ENCODE assay signal across 19 cellular contexts in the genomic region with DNA sequence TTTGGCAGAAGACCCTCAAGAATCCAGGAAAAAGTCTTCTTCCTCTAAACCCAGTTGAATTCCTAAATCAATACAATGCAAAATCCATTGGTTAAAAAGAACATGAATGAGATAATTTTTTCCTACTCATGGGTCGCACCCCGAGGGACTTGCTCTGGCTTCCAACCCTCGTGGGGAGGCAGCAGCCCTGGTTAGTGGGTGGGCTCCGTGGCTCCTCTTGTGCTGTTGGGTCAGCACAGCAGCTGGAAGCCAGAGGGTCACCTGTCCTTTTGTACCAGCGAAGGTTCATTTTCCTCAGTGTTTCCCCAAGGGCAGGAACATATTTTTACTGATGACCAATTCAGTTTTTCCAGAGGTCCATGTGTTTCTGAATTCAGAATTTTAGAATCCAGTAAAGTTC.
"Had no signal": no experiment of that assay in that cellular context is flagged by ENCODE, and none has a peak within 500 bp of the region (broad histone marks: within the 10 kb centered on the region; RNA-seq: fewer than 3 reads in every experiment).

No MANE protein-coding gene starts in this region.

- DNase-seq: cerebellar nuclear complex; dermis blood vessel endothelial cell; dorsolateral prefrontal cortex; effector CD4-positive, alpha-beta T cell; effector memory CD4-positive, alpha-beta T cell; foreskin melanocyte; gastrocnemius medialis; glutamatergic neuron; head of caudate nucleus; hippocampal formation; left cardiac atrium; left lung; lower lobe of right lung; mesenchymal stem cell; mucosa of descending colon had no signal

- H3K27ac ChIP-seq: coronary artery, dorsolateral prefrontal cortex, esophagus muscularis mucosa, gastrocnemius medialis, left lung, lower lobe of right lung had no signal

- H3K27me3 ChIP-seq: dorsolateral prefrontal cortex, esophagus muscularis mucosa, gastrocnemius medialis had no signal

- H3K36me3 ChIP-seq: esophagus muscularis mucosa, gastrocnemius medialis, heart right ventricle, left lung, lower lobe of right lung had no signal

- H3K9me3 ChIP-seq: esophagus muscularis mucosa, gastrocnemius medialis, left lung had no signal

- H3K27ac Mint-ChIP-seq: mesothelial cell of epicardium had no signal

- H3K4me3 ChIP-seq: coronary artery, dorsolateral prefrontal cortex, esophagus muscularis mucosa, gastrocnemius medialis, heart right ventricle, left lung, lower lobe of right lung, mucosa of descending colon had no signal

- H3K4me3 Mint-ChIP-seq: mesothelial cell of epicardium had no signal

- H3K4me1 ChIP-seq: left lung, lower lobe of right lung had no signal

- ATAC-seq: gastrocnemius medialis, heart right ventricle, left cardiac atrium, left lung, lower lobe of right lung, mucosa of descending colon had no signal
